In the genomic region with DNA sequence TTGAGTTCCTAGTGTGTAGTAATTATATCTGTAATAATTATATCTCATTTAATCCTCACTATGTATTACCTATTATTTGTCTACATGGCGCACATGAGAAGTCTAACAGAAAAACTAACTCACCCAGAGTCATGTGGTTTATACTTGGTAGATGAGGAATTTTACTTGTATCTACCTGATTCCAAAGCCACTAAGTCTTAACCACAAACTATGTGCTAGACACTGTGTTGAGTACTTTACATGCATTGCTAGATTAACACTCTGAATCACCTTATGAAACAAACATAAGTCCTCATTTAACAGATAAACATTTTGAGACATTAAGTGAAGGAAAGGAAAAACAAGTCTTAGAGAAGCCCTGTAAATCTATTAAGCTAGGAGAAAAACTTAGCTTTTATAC, we compare ENCODE assay signal across 13 cellular contexts.
DNase-seq lines count a peak whose midpoint lies in the region; ATAC-seq and TF ChIP-seq lines count a peak whose summit lies in the region.
"Had no signal": no experiment of that assay in that cellular context is flagged by ENCODE, and none has a peak within 500 bp of the region (broad histone marks: within the 10 kb centered on the region; RNA-seq: fewer than 3 reads in every experiment).

No MANE protein-coding gene starts in this region.

- no peaks in the 10 kb centered on the region for H3K36me3 ChIP-seq in transverse colon

- DNase-seq in M059J (ENCODE audit: low read depth): peak; percentile 3
- peak; percentile 69 for DNase-seq in astrocyte of the hippocampus (ENCODE audit: low read depth, low spot score)
- DNase-seq in kidney tubule cell (ENCODE audit: low spot score): peak; percentile 59
- DNase-seq in transverse colon: no peak
- no peak for DNase-seq in A172 (ENCODE audit: low spot score)
- DNase-seq: AML-193; Caco-2; CD4-positive, alpha-beta T cell; GOT3; H9 had no signal

- H3K4me1 ChIP-seq in transverse colon: no peaks in the 10 kb centered on the region
- H3K4me1 ChIP-seq: A549, Caco-2 had no signal

- ATAC-seq in GM18520 (IDR thresholded peaks at IDR 0.05; ENCODE audit: unreplicated experiment): no peak
- ATAC-seq: A549 had no signal

- no peak overlapping the region for H3K4me3 ChIP-seq in transverse colon
- H3K4me3 ChIP-seq: A549 had no signal

- H3K27ac ChIP-seq in transverse colon: no peak overlapping the region
- H3K27ac ChIP-seq: A549, C4-2B had no signal

- TF ChIP-seq CTCF in transverse colon (IDR thresholded peaks at IDR 0.05): no peak

- intact Hi-C loops in transverse colon (cut with DNase I; ENCODE audit: low total_unique reads): no loop called here

- H3K27me3 ChIP-seq in transverse colon: no peaks in the 10 kb centered on the region

- TF ChIP-seq POLR2A in transverse colon (IDR thresholded peaks at IDR 0.05): no peak

- 83 to 95% methylated on average over 1 of the region's 1 CpG for WGBS in transverse colon (ENCODE audit: low coverage in 1 of 2), 2 donors

- in situ Hi-C loops in transverse colon (cut with MboI; ENCODE audit: low pct_ligation_motif_present in 1 of 4, low pct_unique_long_range_greater_than_20kb in 1 of 4, low sequenced_read_pairs in 3 of 4): no loop called here

- TF ChIP-seq EP300 in transverse colon (IDR thresholded peaks at IDR 0.05; ENCODE audit: low read depth): no peak

- no peaks in the 10 kb centered on the region for H3K9me3 ChIP-seq in transverse colon
- H3K9me3 ChIP-seq: A549, Caco-2 had no signal

Comparison
In these comparisons a context has a peak if more than half of its experiments do, and no peak if none do; other contexts are left out.
1. DNase-seq: peak in M059J (single experiment), astrocyte of the hippocampus (single experiment) and kidney tubule cell (single experiment); none in transverse colon (single experiment) and A172 (single experiment).